ENCODE assay signal across 9 cellular contexts in genomic region chr11:132718711-132719641, GRCh38.
A peak's percentile ranks its signal among the peaks of the same experiment; 100 is the strongest.
DNase-seq lines count a peak whose midpoint lies in the region; ATAC-seq lines count a peak whose summit lies in the region.
"Had no signal": no experiment of that assay in that cellular context is flagged by ENCODE, and none has a peak within 500 bp of the region (broad histone marks: within the 10 kb centered on the region; RNA-seq: fewer than 3 reads in every experiment).

No MANE protein-coding gene starts in this region.

- H3K4me3 Mint-ChIP-seq in activated naive CD4-positive, alpha-beta T cell treated with anti-CD3 and anti-CD28 coated beads, Interleukin-2, amount 50 U/mL, for 24 hours = peak overlapping the region; percentile 53
- H3K4me3 Mint-ChIP-seq: memory B cell had no signal

- ATAC-seq in GM18907 (IDR thresholded peaks at IDR 0.05; ENCODE audit: unreplicated experiment) (peak; percentile 93), HG02763 (IDR thresholded peaks at IDR 0.05; ENCODE audit: unreplicated experiment) (no peak)

- H3K4me1 Mint-ChIP-seq in activated naive CD4-positive, alpha-beta T cell treated with anti-CD3 and anti-CD28 coated beads, Interleukin-2, amount 50 U/mL, for 24 hours = peaks cover 16% of the 10 kb centered on the region

- no peaks in the 10 kb centered on the region for H3K9me3 Mint-ChIP-seq in activated naive CD4-positive, alpha-beta T cell treated with anti-CD3 and anti-CD28 coated beads, Interleukin-2, amount 50 U/mL, for 24 hours
- H3K9me3 Mint-ChIP-seq: memory B cell had no signal

- no peak overlapping the region for H3K27ac Mint-ChIP-seq in activated naive CD4-positive, alpha-beta T cell treated with anti-CD3 and anti-CD28 coated beads, Interleukin-2, amount 50 U/mL, for 24 hours
- H3K27ac Mint-ChIP-seq: memory B cell had no signal

- H3K36me3 Mint-ChIP-seq in activated naive CD4-positive, alpha-beta T cell treated with anti-CD3 and anti-CD28 coated beads, Interleukin-2, amount 50 U/mL, for 24 hours = no peaks in the 10 kb centered on the region
- H3K36me3 Mint-ChIP-seq: memory B cell had no signal

- DNase-seq in KG1 (lab: John Stamatoyannopoulos, UW) (peak; percentile 77), hypothalamus (lab: John Stamatoyannopoulos, UW) (no peak), NCI-H1105 treated with DMSO at 0.1 percent for 48 hours (lab: John Stamatoyannopoulos, UW) (no peak), cortex of kidney (lab: John Stamatoyannopoulos, UW) (no peak)
- DNase-seq in stimulated activated CD4-positive, alpha-beta T cell treated with anti-CD3 and anti-CD28 coated beads, Interleukin-1b, Interleukin-23, amount 100 ng/mL, for 48 hours = peak; percentile 40

- H3K27me3 Mint-ChIP-seq in activated naive CD4-positive, alpha-beta T cell treated with anti-CD3 and anti-CD28 coated beads, Interleukin-2, amount 50 U/mL, for 24 hours = peaks cover 4% of the 10 kb centered on the region
- H3K27me3 Mint-ChIP-seq: memory B cell had no signal

Comparison
In these comparisons a context has a peak if more than half of its experiments do, and no peak if none do; other contexts are left out.
1. DNase-seq: peak in KG1 (single experiment) and stimulated activated CD4-positive, alpha-beta T cell treated with anti-CD3 and anti-CD28 coated beads, Interleukin-1b, Interleukin-23, amount 100 ng/mL, for 48 hours (single experiment); none in hypothalamus (0 of 51), NCI-H1105 treated with DMSO at 0.1 percent for 48 hours (single experiment) and cortex of kidney (single experiment).